Comparison of ENCODE assay signal across 20 cellular contexts in the genomic region with DNA sequence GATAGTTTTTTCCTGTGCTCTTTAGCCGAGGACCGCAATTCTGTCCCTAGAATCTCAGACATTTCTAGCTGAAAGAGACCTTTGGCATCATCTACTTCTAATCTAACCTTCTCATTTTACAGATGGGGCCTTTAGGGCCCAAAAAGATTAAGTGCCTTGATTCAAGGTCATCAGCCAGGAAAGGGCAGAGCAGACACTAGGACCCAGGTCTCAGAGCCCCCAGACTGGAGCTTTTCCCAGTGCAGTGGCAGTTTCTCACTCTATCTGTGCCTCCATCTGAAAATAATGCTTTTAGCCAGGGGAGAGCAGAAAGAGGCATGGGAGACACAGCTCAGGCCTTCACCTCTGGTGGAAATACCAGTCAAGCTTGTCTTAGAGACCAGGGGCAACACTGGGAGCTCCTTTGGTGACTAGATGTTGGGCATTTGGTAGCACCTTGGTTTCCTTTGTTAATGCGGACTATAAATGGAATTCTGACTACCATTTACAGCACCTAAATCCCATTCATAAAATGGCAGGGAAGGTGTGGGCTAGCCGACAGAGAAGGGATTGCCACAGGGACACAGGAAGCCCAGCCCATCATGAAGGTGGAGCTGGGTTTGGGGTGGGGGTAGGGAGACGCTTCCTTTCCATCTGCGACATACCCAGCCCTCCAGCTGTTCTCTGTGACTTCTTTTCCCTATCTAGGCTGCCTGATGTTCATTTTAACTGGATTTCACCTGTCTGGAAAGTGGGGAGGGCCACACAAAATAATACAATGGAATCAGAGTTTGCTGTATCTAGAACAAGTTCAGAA. TPM values are rescaled to one million over a fixed set of nuclear protein-coding genes. Genes with fewer than 3 reads are reported as not detected.
DNase-seq lines count a peak whose midpoint lies in the region; ATAC-seq and TF ChIP-seq lines count a peak whose summit lies in the region.
"Had no signal": no experiment of that assay in that cellular context is flagged by ENCODE, and none has a peak within 500 bp of the region (broad histone marks: within the 10 kb centered on the region; RNA-seq: fewer than 3 reads in every experiment).

No MANE protein-coding gene starts in this region.

- intact Hi-C loops in body of pancreas (cut with DNase I): loop anchor here (10.0 kb wide), 1 partner anchor 54 kb away; no protein-coding TSS in a partner anchor
- intact Hi-C loops in natural killer cell (cut with micrococcal nuclease): loop anchor here (10.0 kb wide), 1 partner anchor 66 kb away; no protein-coding TSS in a partner anchor

- H3K4me1 ChIP-seq in body of pancreas (peaks cover 73% of the 10 kb centered on the region), thoracic aorta (ENCODE audit: control insufficient read depth in 1 of 2, low read depth in 2 of 2) (peaks cover 41 to 85% of the 10 kb centered on the region in 2 donors)

- H3K27me3 ChIP-seq in body of pancreas: no peaks in the 10 kb centered on the region
- H3K27me3 ChIP-seq in thoracic aorta (replicated peaks; ENCODE audit: insufficient read depth): no peaks in the 10 kb centered on the region
- H3K27me3 ChIP-seq: BLaER1, SJCRH30 had no signal

- H3K9me3 Mint-ChIP-seq in natural killer cell: no peaks in the 10 kb centered on the region
- H3K9me3 Mint-ChIP-seq: T-helper 2 cell treated with Interferon-gamma antibody and Interleukin-4, amounts not matched to agents 5 μg/mL and 100 μg/mL, for 36 hours had no signal

- peaks cover 66 to 68% of the 10 kb centered on the region in 2 donors for H3K4me1 Mint-ChIP-seq in natural killer cell

- peak overlapping the region; percentile 21 to 29 for H3K27ac Mint-ChIP-seq in natural killer cell
- H3K27ac Mint-ChIP-seq: T-helper 2 cell treated with Interferon-gamma antibody and Interleukin-4, amounts not matched to agents 5 μg/mL and 100 μg/mL, for 36 hours had no signal

- H3K36me3 ChIP-seq in body of pancreas (replicated peaks in 1 of 2; ENCODE audit: insufficient read depth in 1 of 2, low read depth in 2 of 2) (no peaks in the 10 kb centered on the region), thoracic aorta (no peaks in the 10 kb centered on the region)

- H3K4me3 ChIP-seq in body of pancreas (no peak overlapping the region), thoracic aorta (no peak overlapping the region)
- H3K4me3 ChIP-seq: BLaER1, SJCRH30 had no signal

- ATAC-seq in body of pancreas: no peak
- no peak for ATAC-seq in natural killer cell
- no peak for ATAC-seq in thoracic aorta (ENCODE audit: insufficient number of reproducible peaks, low FRiP score, low read depth)
- no peak for ATAC-seq in GM18511 (IDR thresholded peaks at IDR 0.05; ENCODE audit: unreplicated experiment)
- ATAC-seq: sciatic nerve had no signal

- H3K27me3 Mint-ChIP-seq in natural killer cell (ENCODE audit: low read depth in 2 of 2): no peaks in the 10 kb centered on the region

- no peak for TF ChIP-seq CTCF in body of pancreas (IDR thresholded peaks at IDR 0.05)
- TF ChIP-seq CTCF in natural killer cell (IDR thresholded peaks at IDR 0.05): no peak
- TF ChIP-seq CTCF in thoracic aorta (IDR thresholded peaks at IDR 0.05): no peak

- H3K4me3 Mint-ChIP-seq in natural killer cell: no peak overlapping the region
- H3K4me3 Mint-ChIP-seq: T-helper 2 cell treated with Interferon-gamma antibody and Interleukin-4, amounts not matched to agents 5 μg/mL and 100 μg/mL, for 36 hours had no signal

- 73 to 77% methylated on average over 6 of the region's 6 CpGs for WGBS in body of pancreas, 2 donors

- H3K27ac ChIP-seq in body of pancreas: peak overlapping the region; percentile 28 to 71 (median 61)
- peak overlapping the region; percentile 93 for H3K27ac ChIP-seq in thoracic aorta
- H3K27ac ChIP-seq: BLaER1, SJCRH30 had no signal

- H3K36me3 Mint-ChIP-seq in natural killer cell: peaks cover 5% of the 10 kb centered on the region

- DNase-seq in NCI-H82 (lab: John Stamatoyannopoulos, UW) (peak; percentile 38), NCI-H82 treated with DMSO at 0.1 percent for 48 hours (lab: John Stamatoyannopoulos, UW; ENCODE audit: unreplicated experiment) (no peak), body of pancreas (no peak), natural killer cell (no peak), thoracic aorta (ENCODE audit: low spot score) (no peak), NCI-H446 treated with DMSO at 0.1 percent for 48 hours (lab: John Stamatoyannopoulos, UW) (no peak)
- no peak for DNase-seq in stimulated activated CD4-positive, alpha-beta T cell treated with anti-CD3 and anti-CD28 coated beads, Interleukin-1b, Interleukin-23, amount 100 ng/mL, for 48 hours
- DNase-seq: activated CD4-positive, CD25-positive, alpha-beta regulatory T cell treated with anti-CD3 and anti-CD28 coated beads, Interleukin-2, amount 50 U/mL, for 72 hours; GDM1; hippocampal formation; KG1; MV-4-11; NCI-H2029; NCI-H526 treated with DMSO at 0.1 percent for 48 hours; nucleus accumbens; SJCRH30 had no signal

- no peaks in the 10 kb centered on the region for H3K9me3 ChIP-seq in body of pancreas
- no peaks in the 10 kb centered on the region for H3K9me3 ChIP-seq in thoracic aorta
- H3K9me3 ChIP-seq: BLaER1, SJCRH30 had no signal

- TF ChIP-seq POLR2A in body of pancreas (IDR thresholded peaks at IDR 0.05): no peak

RNA-seq across cellular contexts. Expression of gene ABHD2, which starts 20.8 kb away (rescaled TPM):
- 100 to 1,000 TPM in 1 of 2 donors, 10 to 100 TPM in 1; 50.8 to 136 TPM for total RNA-seq in body of pancreas
- 100 to 1,000 TPM; 187 to 236 (median 191) TPM for total RNA-seq in natural killer cell
- 100 to 1,000 TPM; 177 to 283 TPM for total RNA-seq in thoracic aorta
